8 cellular contexts compared by ENCODE assay signal in the genomic region with DNA sequence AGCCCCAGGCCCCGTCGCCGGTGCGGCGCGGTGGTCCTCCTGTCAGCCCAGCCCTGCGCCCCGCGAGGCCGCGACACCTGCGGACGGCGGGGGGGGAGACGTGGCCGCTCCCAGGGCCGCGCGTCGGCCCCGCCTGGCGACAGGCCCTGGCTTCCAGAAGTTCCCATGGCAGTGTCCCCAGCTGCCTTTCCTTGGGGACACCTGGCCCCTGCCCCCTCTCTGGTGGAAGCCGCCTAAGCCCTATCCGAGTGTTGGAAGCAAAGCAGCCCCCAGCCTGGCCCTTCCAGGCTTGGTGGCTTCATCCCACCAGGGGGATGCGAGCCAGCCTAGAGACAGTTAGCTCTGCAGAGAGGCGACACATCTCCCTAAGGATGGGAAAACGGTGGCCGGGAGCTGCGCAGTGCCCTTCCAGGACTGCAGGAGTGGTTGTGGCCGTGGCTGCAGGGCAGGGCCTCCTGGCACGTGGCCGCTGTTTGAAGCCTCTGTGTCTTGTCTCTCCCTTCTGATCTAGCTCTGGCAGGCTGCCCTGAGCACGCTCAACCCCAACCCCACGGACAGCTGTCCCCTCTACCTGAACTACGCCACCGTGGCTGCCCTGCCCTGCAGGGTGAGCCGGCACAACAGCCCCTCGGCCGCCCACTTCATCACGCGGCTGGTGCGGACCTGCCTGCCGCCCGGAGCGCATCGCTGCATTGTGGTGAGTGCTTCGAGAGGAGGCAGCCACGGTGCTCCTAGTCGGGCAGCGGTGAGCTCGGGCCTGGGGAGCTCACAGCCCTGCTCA. TPM values are rescaled to one million over a fixed set of nuclear protein-coding genes. Genes with fewer than 3 reads are reported as not detected.
DNase-seq lines count a peak whose midpoint lies in the region; ATAC-seq and TF ChIP-seq lines count a peak whose summit lies in the region.

No MANE protein-coding gene starts in this region.

- peak overlapping the region; percentile 82 for H3K4me2 ChIP-seq in OCI-LY3 (ENCODE audit: low read length)

- H4K20me1 ChIP-seq in OCI-LY3 (ENCODE audit: insufficient read depth, low read length): no peaks in the 10 kb centered on the region

- H3K27me3 Mint-ChIP-seq in Caco-2 (ENCODE audit: insufficient read depth, unreplicated experiment): no peaks in the 10 kb centered on the region

- 68 to 81% methylated on average over 43 to 50 of the region's 51 CpGs for WGBS in mesodermal cell (ENCODE audit: insufficient coverage in 2 of 2), 2 experiments
- 47 to 58% methylated on average over 42 to 51 of the region's 51 CpGs for WGBS in aorta, 2 donors

- peak; percentile 63 to 70 for DNase-seq in Caco-2
- DNase-seq in aorta: peak; percentile 58 to 79
- no peak for DNase-seq in NCI-H128 (lab: John Stamatoyannopoulos, UW; ENCODE audit: unreplicated experiment)
- no peak for DNase-seq in SIG-M5 treated with dmso at 0.1 percent for 504 hours (lab: John Stamatoyannopoulos, UW; ENCODE audit: unreplicated experiment)

- CTCF ChIA-PET in Caco-2 (lab: Charles Lee): interaction anchor here (0.6 to 1.9 kb wide), 6 partner anchors 13 to 762 kb away, joined by 3 to 9 read pairs (median 3); a partner anchor contains a TSS

- peaks cover 10% of the 10 kb centered on the region for H3K79me2 ChIP-seq in OCI-LY3 (ENCODE audit: low read length)

- no TSS peak for BruUV-seq in Caco-2 (replicated peaks; lab: Mats Ljungman, UMichigan)

- POLR2A ChIA-PET in Caco-2 (lab: Charles Lee): interaction anchor here (0.6 kb wide), 4 partner anchors 17 to 1247 kb away, joined by 3 to 9 read pairs (median 5); a partner anchor contains a TSS

- H2AFZ ChIP-seq in OCI-LY3 (ENCODE audit: low read depth, low read length): no peak overlapping the region

- ATAC-seq in GM21717 (IDR thresholded peaks at IDR 0.05; ENCODE audit: unreplicated experiment) (peak; percentile 13), aorta (ENCODE audit: low FRiP score) (no peak)

- peaks cover 18% of the 10 kb centered on the region for H3K4me1 ChIP-seq in Caco-2
- H3K4me1 ChIP-seq in OCI-LY3 (ENCODE audit: low read length): peaks cover 13% of the 10 kb centered on the region
- H3K4me1 ChIP-seq in mesodermal cell (ENCODE audit: control insufficient read depth, insufficient read depth, low read length, poor library complexity, severe bottlenecking): no peaks in the 10 kb centered on the region
- no peaks in the 10 kb centered on the region for H3K4me1 ChIP-seq in aorta (ENCODE audit: control insufficient read depth in 1 of 2, insufficient read depth in 2 of 2, low read length in 2 of 2)

- intact Hi-C loops in Caco-2 (cut with micrococcal nuclease; ENCODE audit: unreplicated experiment) (loop anchor here (5.0 kb wide), 2 partner anchors 41 to 456 kb away; a partner anchor contains a TSS), aorta (cut with DNase I) (loop anchor here (5.0 to 10.0 kb wide), 5 partner anchors 36 to 1099 kb away; a partner anchor contains a TSS)

- H3K4me3 ChIP-seq in Caco-2 (ENCODE audit: low read depth, low read length) (peak overlapping the region; percentile 72), OCI-LY3 (ENCODE audit: low read length) (peak overlapping the region; percentile 79), mesodermal cell (ENCODE audit: extremely low read depth, insufficient read depth, low read length, poor library complexity, severe bottlenecking) (peak overlapping the region; percentile 21), aorta (ENCODE audit: low read length in 2 of 2) (peak overlapping the region; percentile 32 to 35)

- TF ChIP-seq CTCF in Caco-2 (IDR thresholded peaks at IDR 0.05; ENCODE audit: insufficient read depth in 1 of 2, low read depth in 1 of 2, low read length in 1 of 2, severe bottlenecking in 1 of 2, unreplicated experiment in 1 of 2): no peak
- TF ChIP-seq CTCF in OCI-LY3 (IDR thresholded peaks at IDR 0.05; ENCODE audit: low read depth, low read length): no peak

- peak overlapping the region; percentile 57 for H3K27ac Mint-ChIP-seq in Caco-2 (ENCODE audit: unreplicated experiment)

- no peaks in the 10 kb centered on the region for H3K27me3 ChIP-seq in Caco-2 (replicated peaks; ENCODE audit: control insufficient read depth, insufficient read depth, low read length)
- H3K27me3 ChIP-seq in OCI-LY3 (ENCODE audit: low read depth, low read length): no peaks in the 10 kb centered on the region
- H3K27me3 ChIP-seq in aorta (ENCODE audit: control insufficient read depth in 1 of 2, insufficient read depth in 2 of 2, low read length in 1 of 2): no peaks in the 10 kb centered on the region

- no peaks in the 10 kb centered on the region for H3K9me3 Mint-ChIP-seq in Caco-2 (ENCODE audit: unreplicated experiment)

- peak overlapping the region; percentile 72 for H3K4me3 Mint-ChIP-seq in Caco-2 (ENCODE audit: unreplicated experiment)

- H3K36me3 ChIP-seq in Caco-2 (ENCODE audit: control insufficient read depth, insufficient read depth, low read length) (peaks cover 1% of the 10 kb centered on the region; the same call in 1 of the 2 replicates), OCI-LY3 (replicated peaks; ENCODE audit: low read depth, low read length) (peaks cover 17% of the 10 kb centered on the region), mesodermal cell (ENCODE audit: control insufficient read depth, insufficient read depth, low read length) (peaks cover 7% of the 10 kb centered on the region), aorta (ENCODE audit: control insufficient read depth in 1 of 2, insufficient read depth in 2 of 2, low read length in 1 of 2) (no peaks in the 10 kb centered on the region)

- H3K9ac ChIP-seq in OCI-LY3 (ENCODE audit: low read length): peak overlapping the region; percentile 73

- no peaks in the 10 kb centered on the region for H3K4me1 Mint-ChIP-seq in Caco-2 (ENCODE audit: low read depth, unreplicated experiment)

- H3K27ac ChIP-seq in OCI-LY3 (ENCODE audit: low read length) (no peak overlapping the region), cingulate gyrus (ENCODE audit: low read depth, low read length) (peak overlapping the region; percentile 35), mesodermal cell (ENCODE audit: low read depth, low read length, severe bottlenecking) (no peak overlapping the region), aorta (ENCODE audit: low read depth in 1 of 2, low read length in 2 of 2) (peak overlapping the region in 1 of 2 donors; percentile 27)

- H3K9me3 ChIP-seq in Caco-2: no peaks in the 10 kb centered on the region
- H3K9me3 ChIP-seq in OCI-LY3 (ENCODE audit: insufficient read depth, low read length): no peaks in the 10 kb centered on the region
- no peaks in the 10 kb centered on the region for H3K9me3 ChIP-seq in mesodermal cell (ENCODE audit: control insufficient read depth, low read length)
- no peaks in the 10 kb centered on the region for H3K9me3 ChIP-seq in aorta (ENCODE audit: control insufficient read depth, low read length)

- H3K36me3 Mint-ChIP-seq in Caco-2 (ENCODE audit: insufficient read depth, unreplicated experiment): no peaks in the 10 kb centered on the region

RNA-seq across cellular contexts. Expression of a gene that starts 0.8 kb away (rescaled TPM):
- total RNA-seq in Caco-2 (2022): 32.9 and 41.9 TPM in 2 replicates
- 25.0 TPM for polyA plus RNA-seq in mesodermal cell (2013, experiment 1 of 2)
- polyA plus RNA-seq in mesodermal cell (2013, experiment 2 of 2): 15.7 TPM
- total RNA-seq in aorta: 10 to 100 TPM; 22.1 to 53.1 TPM
- polyA plus RNA-seq in aorta: 10 to 100 TPM; 14.7 to 92.8 TPM

RNA-seq across cellular contexts. Expression of a gene that starts 42.3 kb away (rescaled TPM):
- total RNA-seq in Caco-2 (2022) (82.2 and 97.0 TPM in 2 replicates), aorta (10 to 100 TPM; 48.7 to 75.7 TPM)
- 56.1 TPM for polyA plus RNA-seq in mesodermal cell (2013, experiment 1 of 2)
- polyA plus RNA-seq in mesodermal cell (2013, experiment 2 of 2): 56.7 TPM
- polyA plus RNA-seq in aorta: 10 to 100 TPM; 17.9 to 70.6 TPM

Comparison
In these comparisons a context has a peak if more than half of its experiments do, and no peak if none do; other contexts are left out.
1. DNase-seq: peak in Caco-2 (2 of 2) and aorta (2 of 2); none in NCI-H128 (single experiment) and SIG-M5 treated with dmso at 0.1 percent for 504 hours (single experiment).
2. H3K4me3 ChIP-seq: peak in every context shown above with its lines; median percentile 79 in OCI-LY3; 72 in Caco-2; 34 in aorta; 21 in mesodermal cell.